In genomic region chr9:82673201-82673600, GRCh38 we compare ENCODE assay signal across 7 cellular contexts.
"Had no signal": no experiment of that assay in that cellular context is flagged by ENCODE, and none has a peak within 500 bp of the region (broad histone marks: within the 10 kb centered on the region; RNA-seq: fewer than 3 reads in every experiment).

No MANE protein-coding gene starts in this region.

- ATAC-seq: GM23338 had no signal

- H2AFZ ChIP-seq: GM23338 had no signal

- H3K4me3 ChIP-seq: GM23338 had no signal

- H3K4me2 ChIP-seq: GM23338 had no signal

- FAIRE-seq: H1, H54, HTR-8/SVneo had no signal

- DNase-seq: H9, HCEC 1CT, IMR-90 had no signal
